Comparison of ENCODE assay signal across 20 cellular contexts in the genomic region with DNA sequence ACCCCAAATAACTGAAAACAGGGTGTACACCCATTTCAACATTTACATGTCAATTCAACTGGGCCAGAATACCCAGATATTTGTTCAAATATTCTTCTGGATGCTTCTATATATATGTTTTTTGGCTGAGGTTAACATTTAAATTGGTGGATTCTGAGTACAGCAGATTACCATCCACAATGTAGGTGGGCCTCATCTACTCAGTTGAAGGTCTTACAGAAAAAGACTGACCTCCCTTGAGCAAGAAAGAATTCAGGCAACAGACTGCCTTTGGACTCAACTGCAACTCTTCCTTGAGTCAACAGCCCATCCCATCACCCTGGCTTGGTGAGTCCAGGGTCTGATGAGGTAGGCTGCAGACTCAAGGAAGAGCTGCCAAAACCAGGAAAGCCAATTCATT.
DNase-seq lines count a peak whose midpoint lies in the region; ATAC-seq, FAIRE-seq and TF ChIP-seq lines count a peak whose summit lies in the region.
"Had no signal": no experiment of that assay in that cellular context is flagged by ENCODE, and none has a peak within 500 bp of the region (broad histone marks: within the 10 kb centered on the region; RNA-seq: fewer than 3 reads in every experiment).

No MANE protein-coding gene starts in this region.

- H3K79me2 ChIP-seq in K562 (ENCODE audit: control insufficient read depth, insufficient read depth, low read length) (peaks cover 11% of the 10 kb centered on the region; the same call in 1 of the 3 replicates), osteoblast (ENCODE audit: insufficient read depth, low read length) (peaks cover 5% of the 10 kb centered on the region)

- in situ Hi-C loops in K562 (cut with MboI) = no loop called here

- H3K9me3 ChIP-seq in HEK293 (ENCODE audit: control insufficient read depth, insufficient read depth, low read depth, low read length) (no peaks in the 10 kb centered on the region), K562 (replicated peaks; ENCODE audit: control insufficient read depth, insufficient read depth, low read depth, low read length) (no peaks in the 10 kb centered on the region; the same call in 1 of the 2 replicates), osteoblast (ENCODE audit: low read depth, low read length) (no peaks in the 10 kb centered on the region)
- H3K9me3 ChIP-seq: A549, Caco-2 had no signal

- H3K9me1 ChIP-seq in K562 (ENCODE audit: control insufficient read depth, insufficient read depth, low read length) = no peaks in the 10 kb centered on the region

- H3K36me3 ChIP-seq in HEK293 (ENCODE audit: control insufficient read depth in 2 of 2, insufficient read depth in 1 of 2, low read length in 2 of 2) (peaks cover 0 to 14% of the 10 kb centered on the region in 2 experiments; a peak in 1 of 3 replicates), K562 (ENCODE audit: control insufficient read depth, insufficient read depth, low read length) (peaks cover 18% of the 10 kb centered on the region), osteoblast (ENCODE audit: insufficient read depth, low read length) (no peaks in the 10 kb centered on the region)

- CTCF ChIA-PET in HEK293 (lab: Yijun Ruan, JAX) = interaction anchor here (0.6 kb wide), 1 partner anchor 365 kb away, joined by 3 read pairs; no protein-coding TSS in a partner anchor
- CTCF ChIA-PET in K562 (lab: Yijun Ruan, JAX; ENCODE audit: low intra/inter-chr PET ratio) = no interaction called here

- BruUV-seq in K562 (replicated peaks; lab: Mats Ljungman, UMichigan) = no TSS peak

- no peak for ATAC-seq in K562
- ATAC-seq: A549; CD8-positive, alpha-beta T cell had no signal

- H4K20me1 ChIP-seq in K562 (replicated peaks; ENCODE audit: control insufficient read depth, insufficient read depth, low read length) (no peaks in the 10 kb centered on the region), osteoblast (ENCODE audit: insufficient read depth, low read length) (no peaks in the 10 kb centered on the region)
- H4K20me1 ChIP-seq: BLaER1 treated with 17β-estradiol and CSF1 and Interleukin-3, amounts not matched to agents 10 nM and 100 nM had no signal

- H3K4me3 ChIP-seq in HEK293 (ENCODE audit: low read depth, low read length) = no peak overlapping the region
- H3K4me3 ChIP-seq in K562 = no peak overlapping the region
- no peak overlapping the region for H3K4me3 ChIP-seq in osteoblast (ENCODE audit: insufficient read depth, low read length)
- H3K4me3 ChIP-seq: A549; BLaER1 treated with 17β-estradiol and CSF1 and Interleukin-3, amounts not matched to agents 10 nM and 100 nM had no signal

- no peak for TF ChIP-seq RAD21 in K562 (CRISPR knock-in tag; conservative IDR thresholded peaks at IDR 0.05 in 1 of 2, IDR thresholded peaks at IDR 0.05 in 1 of 2)

- no peak for TF ChIP-seq CTCF in HEK293 (tag by site-specific recombination; IDR thresholded peaks at IDR 0.05)
- no peak for TF ChIP-seq CTCF in K562 (IDR thresholded peaks at IDR 0.05 in 2 of 3, conservative IDR thresholded peaks at IDR 0.05 in 1 of 3; ENCODE audit: insufficient read depth in 2 of 3, low read depth in 1 of 3, low read length in 3 of 3)
- no peak for TF ChIP-seq CTCF in osteoblast (IDR thresholded peaks at IDR 0.05; ENCODE audit: extremely low read depth, low read depth, low read length)

- no peak for TF ChIP-seq POLR2A in K562 (conservative IDR thresholded peaks at IDR 0.05)

- no peak overlapping the region for H3K9ac ChIP-seq in K562 (ENCODE audit: insufficient read depth in 1 of 2, low read depth in 2 of 2, low read length in 2 of 2)
- H3K9ac ChIP-seq: BLaER1 treated with 17β-estradiol and CSF1 and Interleukin-3, amounts not matched to agents 10 nM and 100 nM had no signal

- H3K4me1 ChIP-seq in HEK293 (ENCODE audit: control insufficient read depth, insufficient read depth, low read length) = no peaks in the 10 kb centered on the region
- no peaks in the 10 kb centered on the region for H3K4me1 ChIP-seq in K562 (replicated peaks in 1 of 2; ENCODE audit: control insufficient read depth in 2 of 2, insufficient read depth in 2 of 2, low read length in 2 of 2)
- H3K4me1 ChIP-seq in osteoblast (ENCODE audit: insufficient read depth, low read length) = no peaks in the 10 kb centered on the region
- H3K4me1 ChIP-seq: A549; BLaER1 treated with 17β-estradiol and CSF1 and Interleukin-3, amounts not matched to agents 10 nM and 100 nM; Caco-2 had no signal

- FAIRE-seq in K562 (lab: Jason Lieb, UNC) = no peak
- FAIRE-seq: A549, D721Med, G401.6, GM12891, GM19239 had no signal

- DNase-seq in K562 (ENCODE audit: extremely low read depth in 1 of 4, low spot score in 3 of 4) = no peak
- DNase-seq in osteoblast (ENCODE audit: insufficient read length, low spot score, missing footprints) = peak; percentile 10
- no peak for DNase-seq in cortex of kidney (lab: John Stamatoyannopoulos, UW)
- no peak for DNase-seq in T-helper 2 cell
- DNase-seq: AML-193; Caco-2; Calu3; CD4-positive, alpha-beta T cell; CD8-positive, alpha-beta T cell; DMS79 treated with DMSO at 0.1 percent for 48 hours; GF-D8 had no signal

- POLR2A ChIA-PET in HEK293 (lab: Yijun Ruan, JAX) (no interaction called here), K562 (lab: Yijun Ruan, JAX) (interaction anchor here (0.6 kb wide), 1 partner anchor 93 kb away, joined by 3 read pairs; no protein-coding TSS in a partner anchor)

- H3K27me3 ChIP-seq in K562 (ENCODE audit: control insufficient read depth in 2 of 2, insufficient read depth in 2 of 2, low read length in 2 of 2) (no peaks in the 10 kb centered on the region), osteoblast (ENCODE audit: insufficient read depth, low read length) (no peaks in the 10 kb centered on the region)
- H3K27me3 ChIP-seq: BLaER1 treated with 17β-estradiol and CSF1 and Interleukin-3, amounts not matched to agents 10 nM and 100 nM had no signal

- H3K4me2 ChIP-seq in K562 (ENCODE audit: insufficient read depth, low read length) = no peak overlapping the region
- H3K4me2 ChIP-seq in osteoblast (ENCODE audit: insufficient read depth, low read length) = no peak overlapping the region
- H3K4me2 ChIP-seq: A549; BLaER1 treated with 17β-estradiol and CSF1 and Interleukin-3, amounts not matched to agents 10 nM and 100 nM had no signal

- no peak overlapping the region for H3K27ac ChIP-seq in HEK293 (ENCODE audit: extremely low read depth, low read depth, low read length)
- H3K27ac ChIP-seq in K562 (ENCODE audit: extremely low read depth, low read depth, low read length) = no peak overlapping the region
- no peak overlapping the region for H3K27ac ChIP-seq in osteoblast (ENCODE audit: low read depth, low read length)
- H3K27ac ChIP-seq: 22Rv1; A549; BLaER1 treated with 17β-estradiol and CSF1 and Interleukin-3, amounts not matched to agents 10 nM and 100 nM; C4-2B had no signal

- H2AFZ ChIP-seq in K562 (ENCODE audit: low read depth, low read length) = no peak overlapping the region
- H2AFZ ChIP-seq in osteoblast (ENCODE audit: low read length) = no peak overlapping the region

- no peak for TF ChIP-seq EP300 in K562 (IDR thresholded peaks at IDR 0.05; ENCODE audit: low read length)

- intact Hi-C loops in K562 (cut with micrococcal nuclease) = no loop called here

TF ChIP-seq in HEK293, 187 proteins besides CTCF, POLR2A, EP300 and RAD21 (continues in another document):
- TF ChIP-seq ZNF776 (tag by site-specific recombination; IDR thresholded peaks at IDR 0.05; ENCODE audit: borderline replicate concordance) (no peak), ZNF10 (tag by site-specific recombination; IDR thresholded peaks at IDR 0.05) (peak; percentile 71)
- TF ChIP-seq, protein P1, sequence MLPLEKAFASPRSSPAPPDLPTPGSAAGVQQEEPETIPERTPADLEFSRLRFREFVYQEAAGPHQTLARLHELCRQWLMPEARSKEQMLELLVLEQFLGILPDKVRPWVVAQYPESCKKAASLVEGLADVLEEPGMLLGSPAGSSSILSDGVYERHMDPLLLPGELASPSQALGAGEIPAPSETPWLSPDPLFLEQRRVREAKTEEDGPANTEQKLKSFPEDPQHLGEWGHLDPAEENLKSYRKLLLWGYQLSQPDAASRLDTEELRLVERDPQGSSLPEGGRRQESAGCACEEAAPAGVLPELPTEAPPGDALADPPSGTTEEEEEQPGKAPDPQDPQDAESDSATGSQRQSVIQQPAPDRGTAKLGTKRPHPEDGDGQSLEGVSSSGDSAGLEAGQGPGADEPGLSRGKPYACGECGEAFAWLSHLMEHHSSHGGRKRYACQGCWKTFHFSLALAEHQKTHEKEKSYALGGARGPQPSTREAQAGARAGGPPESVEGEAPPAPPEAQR (tag by site-specific recombination; IDR thresholded peaks at IDR 0.05) = no peak

TF ChIP-seq in K562, 482 proteins besides CTCF, POLR2A, EP300 and RAD21 (continues in another document):
- TF ChIP-seq JUND (IDR thresholded peaks at IDR 0.05; ENCODE audit: borderline replicate concordance, low read depth, low read length) (no peak), JUND (tag; IDR thresholded peaks at IDR 0.05; ENCODE audit: borderline replicate concordance, low read depth, low read length) (no peak), CBX8 (IDR thresholded peaks at IDR 0.05; ENCODE audit: borderline replicate concordance, extremely low read depth, low read depth, low read length, poor library complexity, severe bottlenecking) (no peak), ETV1 (tag; conservative IDR thresholded peaks at IDR 0.05; ENCODE audit: low read depth) (no peak)
